In the genomic region with DNA sequence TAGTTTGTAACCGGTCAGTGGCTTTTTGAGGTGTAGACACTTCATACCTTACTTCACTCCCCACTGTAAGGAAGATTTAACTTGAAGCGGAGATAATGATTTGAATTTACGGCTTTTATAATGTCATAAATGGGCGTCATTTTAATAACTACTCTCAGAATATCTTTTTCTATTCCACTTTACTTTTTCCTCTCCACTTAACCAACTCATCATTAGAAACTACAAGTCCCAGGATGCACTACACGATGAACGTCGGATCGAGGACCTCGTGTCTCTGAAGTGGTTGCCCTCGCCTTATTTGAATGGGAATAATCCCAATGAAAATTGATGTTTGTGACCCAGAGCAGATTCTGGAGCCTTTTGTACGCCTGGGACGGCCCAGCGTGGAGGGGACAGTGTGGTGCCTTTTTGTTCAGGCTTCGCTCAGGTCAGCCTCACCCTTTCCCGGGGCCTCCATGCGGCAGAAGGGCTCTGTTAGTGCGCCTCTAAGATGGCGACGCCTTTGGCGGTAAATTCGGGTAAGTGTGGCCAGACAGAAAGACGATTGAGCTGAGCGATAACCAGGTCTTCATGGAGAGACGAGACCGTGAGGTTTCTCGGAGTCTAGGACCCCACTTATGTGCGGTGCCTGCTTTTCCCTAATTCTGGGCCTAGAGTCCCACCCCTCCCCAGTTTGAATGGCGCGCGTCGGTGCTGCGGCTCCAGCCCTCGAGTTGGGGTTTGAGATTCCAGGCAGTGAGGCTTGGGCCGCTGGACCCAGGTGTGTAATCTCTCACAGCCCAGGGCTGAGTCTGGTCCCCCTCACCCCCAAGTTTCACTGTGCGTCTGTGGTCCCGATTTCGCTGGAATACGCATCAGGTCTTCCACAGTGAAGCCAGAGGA, we compare ENCODE assay signal across 1 cellular context.
TF ChIP-seq lines count a peak whose summit lies in the region.

A gene with protein sequence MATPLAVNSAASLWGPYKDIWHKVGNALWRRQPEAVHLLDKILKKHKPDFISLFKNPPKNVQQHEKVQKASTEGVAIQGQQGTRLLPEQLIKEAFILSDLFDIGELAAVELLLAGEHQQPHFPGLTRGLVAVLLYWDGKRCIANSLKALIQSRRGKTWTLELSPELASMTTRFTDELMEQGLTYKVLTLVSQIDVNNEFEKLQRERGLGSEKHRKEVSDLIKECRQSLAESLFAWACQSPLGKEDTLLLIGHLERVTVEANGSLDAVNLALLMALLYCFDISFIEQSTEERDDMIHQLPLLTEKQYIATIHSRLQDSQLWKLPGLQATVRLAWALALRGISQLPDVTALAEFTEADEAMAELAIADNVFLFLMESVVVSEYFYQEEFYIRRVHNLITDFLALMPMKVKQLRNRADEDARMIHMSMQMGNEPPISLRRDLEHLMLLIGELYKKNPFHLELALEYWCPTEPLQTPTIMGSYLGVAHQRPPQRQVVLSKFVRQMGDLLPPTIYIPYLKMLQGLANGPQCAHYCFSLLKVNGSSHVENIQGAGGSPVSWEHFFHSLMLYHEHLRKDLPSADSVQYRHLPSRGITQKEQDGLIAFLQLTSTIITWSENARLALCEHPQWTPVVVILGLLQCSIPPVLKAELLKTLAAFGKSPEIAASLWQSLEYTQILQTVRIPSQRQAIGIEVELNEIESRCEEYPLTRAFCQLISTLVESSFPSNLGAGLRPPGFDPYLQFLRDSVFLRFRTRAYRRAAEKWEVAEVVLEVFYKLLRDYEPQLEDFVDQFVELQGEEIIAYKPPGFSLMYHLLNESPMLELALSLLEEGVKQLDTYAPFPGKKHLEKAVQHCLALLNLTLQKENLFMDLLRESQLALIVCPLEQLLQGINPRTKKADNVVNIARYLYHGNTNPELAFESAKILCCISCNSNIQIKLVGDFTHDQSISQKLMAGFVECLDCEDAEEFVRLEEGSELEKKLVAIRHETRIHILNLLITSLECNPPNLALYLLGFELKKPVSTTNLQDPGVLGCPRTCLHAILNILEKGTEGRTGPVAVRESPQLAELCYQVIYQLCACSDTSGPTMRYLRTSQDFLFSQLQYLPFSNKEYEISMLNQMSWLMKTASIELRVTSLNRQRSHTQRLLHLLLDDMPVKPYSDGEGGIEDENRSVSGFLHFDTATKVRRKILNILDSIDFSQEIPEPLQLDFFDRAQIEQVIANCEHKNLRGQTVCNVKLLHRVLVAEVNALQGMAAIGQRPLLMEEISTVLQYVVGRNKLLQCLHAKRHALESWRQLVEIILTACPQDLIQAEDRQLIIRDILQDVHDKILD (N-terminal part only) (plus strand): TSS at position 463 of the 882 bp plus-strand sequence. CDS start 28 bp downstream, at position 491.

TF ChIP-seq in HepG2, 621 proteins besides CTCF, POLR2A, EP300 and RAD21 (continued from another document and continues in another):
- no peak for TF ChIP-seq BCLAF1 (IDR thresholded peaks at IDR 0.05)
- peak; percentile 76; the same call in 1 of the 2 replicates for TF ChIP-seq ZNF430 (CRISPR knock-in tag; IDR thresholded peaks at IDR 0.05)
- TF ChIP-seq, protein P1, sequence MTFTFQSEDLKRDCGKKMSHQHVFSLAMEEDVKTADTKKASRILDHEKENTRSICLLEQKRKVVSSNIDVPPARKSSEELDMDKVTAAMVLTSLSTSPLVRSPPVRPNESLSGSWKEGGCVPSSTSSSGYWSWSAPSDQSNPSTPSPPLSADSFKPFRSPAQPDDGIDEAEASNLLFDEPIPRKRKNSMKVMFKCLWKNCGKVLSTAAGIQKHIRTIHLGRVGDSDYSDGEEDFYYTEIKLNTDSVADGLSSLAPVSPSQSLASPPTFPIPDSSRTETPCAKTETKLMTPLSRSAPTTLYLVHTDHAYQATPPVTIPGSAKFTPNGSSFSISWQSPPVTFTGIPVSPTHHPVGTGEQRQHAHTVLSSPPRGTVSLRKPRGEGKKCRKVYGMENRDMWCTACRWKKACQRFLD (CRISPR knock-in tag; IDR thresholded peaks at IDR 0.05; ENCODE audit: borderline replicate concordance), result peak; percentile 96; the same call in 1 of the 2 replicates
- TF ChIP-seq UBTF (CRISPR knock-in tag; IDR thresholded peaks at IDR 0.05), result peak; percentile 56; the same call in 1 of the 2 replicates
- TF ChIP-seq, protein P2, sequence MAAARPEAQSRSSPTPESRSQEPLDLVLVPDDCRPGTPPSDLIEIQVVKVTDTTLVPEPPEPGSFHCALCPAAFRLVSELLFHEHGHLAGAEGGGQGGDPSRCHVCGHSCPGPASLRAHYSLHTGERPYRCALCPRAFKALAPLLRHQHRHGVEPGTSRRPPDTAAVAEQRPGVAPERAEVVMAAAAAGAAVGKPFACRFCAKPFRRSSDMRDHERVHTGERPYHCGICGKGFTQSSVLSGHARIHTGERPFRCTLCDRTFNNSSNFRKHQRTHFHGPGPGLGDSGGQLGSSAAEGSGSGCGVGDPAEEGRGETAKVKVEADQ (CRISPR knock-in tag; IDR thresholded peaks at IDR 0.05; ENCODE audit: borderline replicate concordance), result 0 out of 2 replicates have a peak, but pooled peaks have one; percentile 42
- peak; percentile 78; the same call in 2 of the 3 replicates for TF ChIP-seq MXI1 (IDR thresholded peaks at IDR 0.05; ENCODE audit: borderline replicate concordance, low read depth, low read length)
- TF ChIP-seq, protein P3, sequence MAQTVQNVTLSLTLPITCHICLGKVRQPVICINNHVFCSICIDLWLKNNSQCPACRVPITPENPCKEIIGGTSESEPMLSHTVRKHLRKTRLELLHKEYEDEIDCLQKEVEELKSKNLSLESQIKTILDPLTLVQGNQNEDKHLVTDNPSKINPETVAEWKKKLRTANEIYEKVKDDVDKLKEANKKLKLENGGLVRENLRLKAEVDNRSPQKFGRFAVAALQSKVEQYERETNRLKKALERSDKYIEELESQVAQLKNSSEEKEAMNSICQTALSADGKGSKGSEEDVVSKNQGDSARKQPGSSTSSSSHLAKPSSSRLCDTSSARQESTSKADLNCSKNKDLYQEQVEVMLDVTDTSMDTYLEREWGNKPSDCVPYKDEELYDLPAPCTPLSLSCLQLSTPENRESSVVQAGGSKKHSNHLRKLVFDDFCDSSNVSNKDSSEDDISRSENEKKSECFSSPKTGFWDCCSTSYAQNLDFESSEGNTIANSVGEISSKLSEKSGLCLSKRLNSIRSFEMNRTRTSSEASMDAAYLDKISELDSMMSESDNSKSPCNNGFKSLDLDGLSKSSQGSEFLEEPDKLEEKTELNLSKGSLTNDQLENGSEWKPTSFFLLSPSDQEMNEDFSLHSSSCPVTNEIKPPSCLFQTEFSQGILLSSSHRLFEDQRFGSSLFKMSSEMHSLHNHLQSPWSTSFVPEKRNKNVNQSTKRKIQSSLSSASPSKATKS (CRISPR knock-in tag; IDR thresholded peaks at IDR 0.05), result no peak
- TF ChIP-seq, protein P4, sequence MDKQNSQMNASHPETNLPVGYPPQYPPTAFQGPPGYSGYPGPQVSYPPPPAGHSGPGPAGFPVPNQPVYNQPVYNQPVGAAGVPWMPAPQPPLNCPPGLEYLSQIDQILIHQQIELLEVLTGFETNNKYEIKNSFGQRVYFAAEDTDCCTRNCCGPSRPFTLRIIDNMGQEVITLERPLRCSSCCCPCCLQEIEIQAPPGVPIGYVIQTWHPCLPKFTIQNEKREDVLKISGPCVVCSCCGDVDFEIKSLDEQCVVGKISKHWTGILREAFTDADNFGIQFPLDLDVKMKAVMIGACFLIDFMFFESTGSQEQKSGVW (CRISPR knock-in tag; IDR thresholded peaks at IDR 0.05; ENCODE audit: borderline replicate concordance), result no peak
- TF ChIP-seq RFX1 (IDR thresholded peaks at IDR 0.05), result no peak
- TF ChIP-seq, protein P5, sequence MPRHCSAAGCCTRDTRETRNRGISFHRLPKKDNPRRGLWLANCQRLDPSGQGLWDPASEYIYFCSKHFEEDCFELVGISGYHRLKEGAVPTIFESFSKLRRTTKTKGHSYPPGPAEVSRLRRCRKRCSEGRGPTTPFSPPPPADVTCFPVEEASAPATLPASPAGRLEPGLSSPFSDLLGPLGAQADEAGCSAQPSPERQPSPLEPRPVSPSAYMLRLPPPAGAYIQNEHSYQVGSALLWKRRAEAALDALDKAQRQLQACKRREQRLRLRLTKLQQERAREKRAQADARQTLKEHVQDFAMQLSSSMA (CRISPR knock-in tag; IDR thresholded peaks at IDR 0.05), result peak; percentile 47; the same call in 1 of the 2 replicates
- TF ChIP-seq ZNF572 (CRISPR knock-in tag; IDR thresholded peaks at IDR 0.05), result peak; percentile 88
- TF ChIP-seq MAFG (CRISPR knock-in tag; IDR thresholded peaks at IDR 0.05), result no peak
- TF ChIP-seq MTF2 (CRISPR knock-in tag; IDR thresholded peaks at IDR 0.05; ENCODE audit: borderline replicate concordance), result no peak
- TF ChIP-seq REPIN1 (CRISPR knock-in tag; IDR thresholded peaks at IDR 0.05; ENCODE audit: borderline replicate concordance, low read depth), result peak; percentile 78; the same call in 1 of the 2 replicates
- TF ChIP-seq CEBPB (IDR thresholded peaks at IDR 0.05; ENCODE audit: borderline replicate concordance, low read depth, low read length), result no peak
- no peak for TF ChIP-seq SP2 (CRISPR knock-in tag; IDR thresholded peaks at IDR 0.05)
- 0 out of 2 replicates have a peak, but pooled peaks have one; percentile 67 for TF ChIP-seq RELA (CRISPR knock-in tag; IDR thresholded peaks at IDR 0.05)
- peak; percentile 56; the same call in 1 of the 2 replicates for TF ChIP-seq LCORL (IDR thresholded peaks at IDR 0.05)
- peak; percentile 59; the same call in 1 of the 2 replicates for TF ChIP-seq LCORL (CRISPR knock-in tag; IDR thresholded peaks at IDR 0.05)
- 0 out of 2 replicates have a peak, but pooled peaks have one; percentile 55 for TF ChIP-seq TEF (CRISPR knock-in tag; IDR thresholded peaks at IDR 0.05)
- TF ChIP-seq ZMYM2 (CRISPR knock-in tag; IDR thresholded peaks at IDR 0.05), result no peak
- TF ChIP-seq DPF2 (CRISPR knock-in tag; IDR thresholded peaks at IDR 0.05; ENCODE audit: borderline replicate concordance, low read depth), result no peak
- no peak for TF ChIP-seq ZNF550 (CRISPR knock-in tag; IDR thresholded peaks at IDR 0.05; ENCODE audit: borderline replicate concordance)
- peak; percentile 85 for TF ChIP-seq E2F5 (CRISPR knock-in tag; conservative IDR thresholded peaks at IDR 0.05)
- TF ChIP-seq ZNF337 (CRISPR knock-in tag; IDR thresholded peaks at IDR 0.05; ENCODE audit: borderline replicate concordance, low read depth), result 0 out of 2 replicates have a peak, but pooled peaks have one; percentile 36
- TF ChIP-seq KDM3A (CRISPR knock-in tag; IDR thresholded peaks at IDR 0.05; ENCODE audit: low read depth), result 0 out of 2 replicates have a peak, but pooled peaks have one; percentile 28
- peak; percentile 77 for TF ChIP-seq HDAC1 (CRISPR knock-in tag; IDR thresholded peaks at IDR 0.05)
- TF ChIP-seq MED13 (CRISPR knock-in tag; IDR thresholded peaks at IDR 0.05), result 0 out of 2 replicates have a peak, but pooled peaks have one; percentile 3
- peak; percentile 67; the same call in 1 of the 2 replicates for TF ChIP-seq AKAP8 (CRISPR knock-in tag; IDR thresholded peaks at IDR 0.05)
- no peak for TF ChIP-seq ZNF326 (CRISPR knock-in tag; IDR thresholded peaks at IDR 0.05; ENCODE audit: borderline replicate concordance)
- TF ChIP-seq, protein P6, sequence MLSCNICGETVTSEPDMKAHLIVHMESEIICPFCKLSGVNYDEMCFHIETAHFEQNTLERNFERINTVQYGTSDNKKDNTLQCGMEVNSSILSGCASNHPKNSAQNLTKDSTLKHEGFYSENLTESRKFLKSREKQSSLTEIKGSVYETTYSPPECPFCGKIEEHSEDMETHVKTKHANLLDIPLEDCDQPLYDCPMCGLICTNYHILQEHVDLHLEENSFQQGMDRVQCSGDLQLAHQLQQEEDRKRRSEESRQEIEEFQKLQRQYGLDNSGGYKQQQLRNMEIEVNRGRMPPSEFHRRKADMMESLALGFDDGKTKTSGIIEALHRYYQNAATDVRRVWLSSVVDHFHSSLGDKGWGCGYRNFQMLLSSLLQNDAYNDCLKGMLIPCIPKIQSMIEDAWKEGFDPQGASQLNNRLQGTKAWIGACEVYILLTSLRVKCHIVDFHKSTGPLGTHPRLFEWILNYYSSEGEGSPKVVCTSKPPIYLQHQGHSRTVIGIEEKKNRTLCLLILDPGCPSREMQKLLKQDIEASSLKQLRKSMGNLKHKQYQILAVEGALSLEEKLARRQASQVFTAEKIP (CRISPR knock-in tag; IDR thresholded peaks at IDR 0.05; ENCODE audit: borderline replicate concordance), result no peak
